In genomic region chr16:53892155-53892554, GRCh38 we compare ENCODE assay signal across 8 cellular contexts.
DNase-seq lines count a peak whose midpoint lies in the region; ATAC-seq and TF ChIP-seq lines count a peak whose summit lies in the region.

No MANE protein-coding gene starts in this region.

- no peak overlapping the region for H3K4me3 Mint-ChIP-seq in activated CD4-positive, alpha-beta T cell treated with anti-CD3 and anti-CD28 coated beads, Interleukin-2, amount 10 ng/mL, durations not matched to agents 7 days and 5 days

- no peak for TF ChIP-seq POLR2A in tibial nerve (IDR thresholded peaks at IDR 0.05)

- H3K9me3 ChIP-seq in tibial nerve = no peaks in the 10 kb centered on the region

- no peak overlapping the region for H3K27ac ChIP-seq in tibial nerve

- POLR2A ChIA-PET in activated CD4-positive, alpha-beta T cell treated with anti-CD3 and anti-CD28 coated beads, Interleukin-2, amount 10 ng/mL, durations not matched to agents 7 days and 5 days (lab: Charles Lee) = no interaction called here

- peaks cover 0 to 18% (median 0%) of the 10 kb centered on the region in 3 donors for H3K36me3 ChIP-seq in tibial nerve

- peak; percentile 83 for TF ChIP-seq CTCF in epithelial cell of proximal tubule (conservative IDR thresholded peaks at IDR 0.05; ENCODE audit: low read depth, low read length)
- peak; percentile 37 to 57 (median 51) for TF ChIP-seq CTCF in tibial nerve (IDR thresholded peaks at IDR 0.05)

- TF ChIP-seq EP300 in tibial nerve (IDR thresholded peaks at IDR 0.05) = no peak

- 17 to 18% methylated on average over 3 of the region's 3 CpGs for WGBS in tibial nerve, 2 donors

- peaks cover under 1% of the 10 kb centered on the region for H3K36me3 Mint-ChIP-seq in activated CD4-positive, alpha-beta T cell treated with anti-CD3 and anti-CD28 coated beads, Interleukin-2, amount 10 ng/mL, durations not matched to agents 7 days and 5 days (ENCODE audit: low read depth)

- H3K4me1 ChIP-seq in tibial nerve = peaks cover 0 to 24% (median 0%) of the 10 kb centered on the region in 4 donors

- H3K4me3 ChIP-seq in epithelial cell of proximal tubule (ENCODE audit: low read depth, low read length) = no peak overlapping the region
- no peak overlapping the region for H3K4me3 ChIP-seq in tibial nerve

- no peaks in the 10 kb centered on the region for H3K27me3 ChIP-seq in tibial nerve

- H3K27me3 Mint-ChIP-seq in activated CD4-positive, alpha-beta T cell treated with anti-CD3 and anti-CD28 coated beads, Interleukin-2, amount 10 ng/mL, durations not matched to agents 7 days and 5 days = no peaks in the 10 kb centered on the region

- peaks cover 13% of the 10 kb centered on the region for H3K4me1 Mint-ChIP-seq in activated CD4-positive, alpha-beta T cell treated with anti-CD3 and anti-CD28 coated beads, Interleukin-2, amount 10 ng/mL, durations not matched to agents 7 days and 5 days

- H3K9me3 Mint-ChIP-seq in activated CD4-positive, alpha-beta T cell treated with anti-CD3 and anti-CD28 coated beads, Interleukin-2, amount 10 ng/mL, durations not matched to agents 7 days and 5 days = no peaks in the 10 kb centered on the region

- CTCF ChIA-PET in activated CD4-positive, alpha-beta T cell treated with anti-CD3 and anti-CD28 coated beads, Interleukin-2, amount 10 ng/mL, durations not matched to agents 7 days and 5 days (lab: Charles Lee) = interaction anchor here (0.5 to 1.6 kb wide), 5 partner anchors 9 to 1038 kb away, joined by 3 to 4 read pairs (median 3); partner anchors contain the start of gene IRX5

- no peak overlapping the region for H3K27ac Mint-ChIP-seq in activated CD4-positive, alpha-beta T cell treated with anti-CD3 and anti-CD28 coated beads, Interleukin-2, amount 10 ng/mL, durations not matched to agents 7 days and 5 days

- ATAC-seq in GM18907 (IDR thresholded peaks at IDR 0.05; ENCODE audit: unreplicated experiment) = peak; percentile 52
- ATAC-seq in HG03521 (IDR thresholded peaks at IDR 0.05; ENCODE audit: unreplicated experiment) = no peak

- DNase-seq in Ammon's horn (ENCODE audit: low spot score) (peak; percentile 87), NCI-H2196 treated with DMSO at 0.1 percent for 48 hours (lab: John Stamatoyannopoulos, UW; ENCODE audit: unreplicated experiment) (peak; percentile 2), epithelial cell of proximal tubule (ENCODE audit: low read depth) (no peak), myocyte (ENCODE audit: low read depth) (peak; percentile 76), tibial nerve (ENCODE audit: low spot score in 2 of 2) (peak in 1 of 2 donors; percentile 54)
- DNase-seq in activated CD4-positive, alpha-beta T cell treated with anti-CD3 and anti-CD28 coated beads, Interleukin-2, amount 10 ng/mL, durations not matched to agents 7 days and 5 days = peak; percentile 68
